ENCODE assay signal across 25 cellular contexts in the genomic region with DNA sequence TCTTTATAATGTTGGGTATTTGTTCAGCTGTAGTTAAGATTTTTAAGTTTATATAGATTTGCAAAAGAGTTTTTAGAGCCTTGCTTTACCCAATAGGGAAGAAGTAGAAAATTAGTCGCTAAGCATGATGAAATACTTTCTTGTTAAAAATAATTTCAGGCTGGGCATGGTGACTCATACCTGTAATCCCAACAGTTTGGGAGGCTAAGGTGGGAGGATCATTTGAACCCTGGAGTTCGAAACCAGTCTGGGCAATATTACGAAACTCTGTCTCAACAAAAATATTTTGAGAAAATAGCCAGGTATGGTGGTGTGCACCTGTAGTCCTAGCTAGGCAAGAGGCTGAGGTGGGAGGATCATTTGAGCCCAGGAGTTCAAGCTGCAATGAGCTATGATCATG.
"Had no signal": no experiment of that assay in that cellular context is flagged by ENCODE, and none has a peak within 500 bp of the region (broad histone marks: within the 10 kb centered on the region; RNA-seq: fewer than 3 reads in every experiment).

No MANE protein-coding gene starts in this region.

- H3K27ac ChIP-seq: epithelial cell of prostate, esophagus squamous epithelium, left lung, stomach, thyroid gland, upper lobe of right lung had no signal

- H3K4me3 Mint-ChIP-seq: activated B cell treated with CpG ODN at 0.5 μM for 24 hours; activated naive CD8-positive, alpha-beta T cell; activated T-cell treated with anti-CD3 and anti-CD28 coated beads, Interleukin-2, amount 50 U/mL, for 72 hours; natural killer cell treated with Interleukin-12 subunit alpha and Interleukin-12 subunit beta and Interleukin-15 and Interleukin-18, amount 100 ng/mL, for 72 hours; stimulated activated effector memory CD8-positive, alpha-beta T cell treated with anti-CD3 and anti-CD28 coated beads, Interleukin-12 subunit alpha, Interleukin-12 subunit beta, amount 100 ng/mL, for 72 hours; T-helper 17 cell had no signal

- H3K4me1 Mint-ChIP-seq: activated B cell treated with CpG ODN at 0.5 μM for 24 hours; stimulated activated effector memory CD8-positive, alpha-beta T cell treated with anti-CD3 and anti-CD28 coated beads, Interleukin-12 subunit alpha, Interleukin-12 subunit beta, amount 100 ng/mL, for 72 hours; T-helper 17 cell had no signal

- H3K27me3 Mint-ChIP-seq: activated B cell treated with CpG ODN at 0.5 μM for 24 hours; activated naive CD8-positive, alpha-beta T cell; natural killer cell treated with Interleukin-12 subunit alpha and Interleukin-12 subunit beta and Interleukin-15 and Interleukin-18, amount 100 ng/mL, for 72 hours; T-helper 17 cell had no signal

- H3K27ac Mint-ChIP-seq: activated B cell treated with CpG ODN at 0.5 μM for 24 hours; activated naive CD8-positive, alpha-beta T cell; activated T-cell treated with anti-CD3 and anti-CD28 coated beads, Interleukin-2, amount 50 U/mL, for 72 hours; natural killer cell treated with Interleukin-12 subunit alpha and Interleukin-12 subunit beta and Interleukin-15 and Interleukin-18, amount 100 ng/mL, for 72 hours; stimulated activated effector memory CD8-positive, alpha-beta T cell treated with anti-CD3 and anti-CD28 coated beads, Interleukin-12 subunit alpha, Interleukin-12 subunit beta, amount 100 ng/mL, for 72 hours; T-helper 17 cell had no signal

- H3K4me3 ChIP-seq: esophagus squamous epithelium, left lung, lung, mucosa of descending colon, stomach, thyroid gland, upper lobe of right lung had no signal

- H3K27me3 ChIP-seq: esophagus squamous epithelium, left lung, stomach, thyroid gland, upper lobe of right lung had no signal

- H3K4me1 ChIP-seq: esophagus squamous epithelium, left lung, thyroid gland, upper lobe of right lung had no signal

- H3K9me3 ChIP-seq: esophagus squamous epithelium, left lung, mucosa of descending colon, stomach, thyroid gland, upper lobe of right lung had no signal

- H3K9me3 Mint-ChIP-seq: activated B cell treated with CpG ODN at 0.5 μM for 24 hours; activated T-cell treated with anti-CD3 and anti-CD28 coated beads, Interleukin-2, amount 50 U/mL, for 72 hours; natural killer cell treated with Interleukin-12 subunit alpha and Interleukin-12 subunit beta and Interleukin-15 and Interleukin-18, amount 100 ng/mL, for 72 hours; stimulated activated effector memory CD8-positive, alpha-beta T cell treated with anti-CD3 and anti-CD28 coated beads, Interleukin-12 subunit alpha, Interleukin-12 subunit beta, amount 100 ng/mL, for 72 hours had no signal

- ATAC-seq: activated T-cell treated with anti-CD3 and anti-CD28 coated beads, Interleukin-2, amount 50 U/mL, for 72 hours; left lung; mucosa of descending colon; natural killer cell treated with Interleukin-12 subunit alpha and Interleukin-12 subunit beta and Interleukin-15 and Interleukin-18, amount 100 ng/mL, for 72 hours; right cardiac atrium; stimulated activated effector memory CD8-positive, alpha-beta T cell treated with anti-CD3 and anti-CD28 coated beads, Interleukin-12 subunit alpha, Interleukin-12 subunit beta, amount 100 ng/mL, for 72 hours; T-helper 17 cell; upper lobe of right lung had no signal

- DNase-seq: activated B cell treated with CpG ODN at 0.5 μM for 24 hours; activated CD4-positive, alpha-beta T cell treated with anti-CD3 and anti-CD28 coated beads, Interleukin-2, amount 50 U/mL, for 1 hour; activated naive CD4-positive, alpha-beta T cell; activated T-cell treated with anti-CD3 and anti-CD28 coated beads for 4 hours; activated T-cell treated with anti-CD3 and anti-CD28 coated beads, Interleukin-2, amount 50 U/mL, for 72 hours; anterior cingulate cortex; dermis blood vessel endothelial cell; effector CD4-positive, alpha-beta T cell; esophagus squamous epithelium; glutamatergic neuron; left lung; mucosa of descending colon; posterior cingulate gyrus; right cardiac atrium; stimulated activated CD4-positive, alpha-beta T cell treated with anti-CD3 and anti-CD28 coated beads, Interleukin-4, amount 100 ng/mL, for 1 hour; stomach; T-helper 17 cell; T1000; thyroid gland; upper lobe of right lung had no signal
